ENCODE assay signal across 8 cellular contexts in the genomic region with DNA sequence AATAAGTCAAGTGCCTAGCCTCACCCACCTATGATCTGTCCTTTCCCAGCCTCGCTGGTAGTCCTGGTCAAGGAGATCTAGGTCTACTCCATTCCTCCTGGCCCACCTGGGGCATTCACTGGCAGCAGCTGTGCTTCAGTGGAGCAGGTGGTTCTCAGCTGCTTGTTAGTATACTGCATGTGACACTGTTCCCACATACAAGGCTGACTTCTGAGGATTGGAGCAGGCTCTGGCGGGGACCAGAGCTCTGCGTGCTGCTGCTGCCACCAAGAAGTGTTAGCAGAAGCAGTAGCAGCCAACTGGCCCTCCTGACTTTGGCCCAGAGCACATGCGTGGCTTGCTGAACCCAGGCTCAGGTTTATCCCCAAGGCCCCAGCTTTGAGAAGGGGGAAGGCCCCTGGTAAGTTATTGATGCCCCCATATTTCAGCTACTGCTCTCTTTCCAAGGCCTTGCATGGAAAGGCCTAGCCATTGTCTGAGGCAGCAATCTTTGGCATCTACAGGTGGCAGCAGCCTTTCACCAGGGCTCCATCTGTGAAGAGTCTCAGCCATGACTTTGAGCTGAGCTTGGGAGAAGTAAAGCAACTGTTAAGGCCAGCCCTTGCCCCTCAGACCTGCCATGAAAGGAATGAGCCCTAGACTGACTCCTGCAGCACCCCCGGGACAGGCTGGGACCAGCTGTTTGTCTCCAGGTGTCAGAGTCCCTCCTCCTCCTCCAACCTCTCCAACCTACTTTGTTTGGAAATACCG. TPM values are rescaled to one million over a fixed set of nuclear protein-coding genes. Genes with fewer than 3 reads are reported as not detected.
DNase-seq lines count a peak whose midpoint lies in the region; ATAC-seq and TF ChIP-seq lines count a peak whose summit lies in the region.
"Had no signal": no experiment of that assay in that cellular context is flagged by ENCODE, and none has a peak within 500 bp of the region (broad histone marks: within the 10 kb centered on the region; RNA-seq: fewer than 3 reads in every experiment).

No MANE protein-coding gene starts in this region.

- no peak for ATAC-seq in CD4-positive, alpha-beta T cell (ENCODE audit: poor library complexity)
- ATAC-seq in GM18498 (IDR thresholded peaks at IDR 0.05; ENCODE audit: unreplicated experiment) (no peak), HG02610 (IDR thresholded peaks at IDR 0.05; ENCODE audit: unreplicated experiment) (no peak)

- peaks cover 29 to 66% of the 10 kb centered on the region in 2 donors for H3K36me3 ChIP-seq in muscle layer of duodenum (ENCODE audit: control insufficient read depth in 1 of 2, insufficient read depth in 2 of 2, low read length in 2 of 2)

- H3K4me3 Mint-ChIP-seq in CD4-positive, alpha-beta T cell: peak overlapping the region; percentile 25
- H3K4me3 Mint-ChIP-seq: brain had no signal

- peak overlapping the region; percentile 80 for H3K27ac Mint-ChIP-seq in CD4-positive, alpha-beta T cell

- no peaks in the 10 kb centered on the region for H3K27me3 Mint-ChIP-seq in CD4-positive, alpha-beta T cell
- H3K27me3 Mint-ChIP-seq: brain had no signal

- H3K4me1 ChIP-seq in muscle layer of duodenum (ENCODE audit: control insufficient read depth in 1 of 2, insufficient read depth in 2 of 2, low read length in 2 of 2): peaks cover 17 to 30% of the 10 kb centered on the region in 2 donors

- H3K9me3 ChIP-seq in CD4-positive, alpha-beta T cell (ENCODE audit: control insufficient read depth, low read length): no peaks in the 10 kb centered on the region
- H3K9me3 ChIP-seq in muscle layer of duodenum (ENCODE audit: control insufficient read depth in 1 of 2, low read length in 2 of 2): no peaks in the 10 kb centered on the region

- peaks cover 67% of the 10 kb centered on the region for H3K36me3 Mint-ChIP-seq in CD4-positive, alpha-beta T cell (ENCODE audit: low read depth)

- POLR2A ChIA-PET in CD4-positive, alpha-beta T cell (lab: Charles Lee): interaction anchor here (0.5 to 8.0 kb wide), 3 partner anchors 10 to 99 kb away, joined by 3 to 146 read pairs (median 11); partner anchors contain the start of genes ARHGAP1 and ZNF408

- TF ChIP-seq CTCF in CD4-positive, alpha-beta T cell (IDR thresholded peaks at IDR 0.05): no peak

- H3K9me3 Mint-ChIP-seq in CD4-positive, alpha-beta T cell: no peaks in the 10 kb centered on the region
- H3K9me3 Mint-ChIP-seq: brain had no signal

- no peak overlapping the region for H3K4me3 ChIP-seq in muscle layer of duodenum (ENCODE audit: low read depth in 1 of 2, low read length in 2 of 2)

- CTCF ChIA-PET in CD4-positive, alpha-beta T cell (lab: Charles Lee): no interaction called here

- peaks cover 80% of the 10 kb centered on the region for H3K4me1 Mint-ChIP-seq in CD4-positive, alpha-beta T cell (ENCODE audit: low read depth)

- H3K27me3 ChIP-seq in CD4-positive, alpha-beta T cell (ENCODE audit: control insufficient read depth, insufficient read depth, low read length): no peaks in the 10 kb centered on the region
- H3K27me3 ChIP-seq in muscle layer of duodenum (ENCODE audit: low read depth, low read length): no peaks in the 10 kb centered on the region

- no peak for DNase-seq in CD4-positive, alpha-beta T cell
- no peak for DNase-seq in NCI-H748 treated with DMSO at 0.1 percent for 48 hours (lab: John Stamatoyannopoulos, UW)

- intact Hi-C loops in CD4-positive, alpha-beta T cell (cut with DNase I, micrococcal nuclease): no loop called here

- H3K27ac ChIP-seq in CD4-positive, alpha-beta T cell (ENCODE audit: low read depth, low read length): peak overlapping the region; percentile 58
- H3K27ac ChIP-seq in angular gyrus (ENCODE audit: low read depth, low read length) (peak overlapping the region; percentile 77), muscle layer of duodenum (ENCODE audit: low read length) (peak overlapping the region; percentile 83)

RNA-seq across cellular contexts. Expression of gene ARHGAP1, which starts 26.5 kb away (rescaled TPM):
- total RNA-seq in CD4-positive, alpha-beta T cell: 10 to 100 TPM; 33.7 to 36.3 TPM

RNA-seq across cellular contexts. Expression of gene ZNF408, which starts 26.9 kb away (rescaled TPM):
- 10 to 100 TPM; 22.7 to 23.0 TPM for total RNA-seq in CD4-positive, alpha-beta T cell

RNA-seq across cellular contexts. Expression of gene F2, which starts 45.1 kb away (rescaled TPM):
- not detected for total RNA-seq in CD4-positive, alpha-beta T cell
- total RNA-seq: kidney epithelial cell had no signal

RNA-seq across cellular contexts. Expression of gene ATG13, which starts 56.5 kb away (rescaled TPM):
- total RNA-seq in CD4-positive, alpha-beta T cell: 100 to 1,000 TPM in 1 of 2 experiments, 10 to 100 TPM in 1; 95.7 to 102 TPM

RNA-seq across cellular contexts. Expression of gene HARBI1, which starts 56.9 kb away (rescaled TPM):
- total RNA-seq in CD4-positive, alpha-beta T cell: 10 to 100 TPM; 18.2 to 18.7 TPM
